In the genomic region with DNA sequence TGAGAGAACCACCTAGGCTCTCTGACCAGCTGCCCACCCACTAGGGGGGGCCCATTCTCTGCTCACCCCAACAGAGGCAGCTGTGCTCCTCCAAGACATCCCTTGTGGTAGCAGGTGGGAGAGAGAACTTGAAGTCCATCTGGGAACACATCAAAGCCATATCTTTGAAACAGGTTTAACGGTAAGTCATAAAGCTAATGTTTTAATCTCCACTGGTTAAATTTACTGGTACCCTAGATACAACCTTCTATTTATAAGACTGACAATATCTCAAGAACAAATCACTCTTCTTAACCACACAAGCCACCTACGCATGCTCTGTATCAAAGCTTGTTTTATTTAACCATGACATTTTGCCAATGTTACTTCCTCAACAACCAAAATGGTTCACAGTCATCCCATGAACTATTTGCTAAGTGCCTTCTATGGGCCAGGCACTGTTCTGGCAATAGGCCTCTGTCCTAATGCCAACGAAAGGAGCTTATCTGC, we compare ENCODE assay signal across 13 cellular contexts. TPM values are rescaled to one million over a fixed set of nuclear protein-coding genes. Genes with fewer than 3 reads are reported as not detected.
DNase-seq lines count a peak whose midpoint lies in the region; ATAC-seq and TF ChIP-seq lines count a peak whose summit lies in the region.
"Had no signal": no experiment of that assay in that cellular context is flagged by ENCODE, and none has a peak within 500 bp of the region (broad histone marks: within the 10 kb centered on the region; RNA-seq: fewer than 3 reads in every experiment).

No MANE protein-coding gene starts in this region.

- H3K27ac ChIP-seq in breast epithelium, result peak overlapping the region; percentile 54 to 60
- H3K27ac ChIP-seq: gastrocnemius medialis, SK-N-MC had no signal

- H3K36me3 ChIP-seq in breast epithelium, result no peaks in the 10 kb centered on the region

- no peak overlapping the region for H3K27ac Mint-ChIP-seq in MCF 10A (ENCODE audit: low read depth, unreplicated experiment)
- H3K27ac Mint-ChIP-seq in activated CD4-positive, alpha-beta memory T cell treated with anti-CD3 and anti-CD28 coated beads, Interleukin-2, amount 10 ng/mL, durations not matched to agents 7 days and 5 days, result peak overlapping the region; percentile 1
- peak overlapping the region in 1 of 2 donors; percentile 91 for H3K27ac Mint-ChIP-seq in stimulated activated naive CD8-positive, alpha-beta T cell treated with anti-CD3 and anti-CD28 coated beads, Interleukin-15, amount 100 ng/mL, for 72 hours
- H3K27ac Mint-ChIP-seq: B cell had no signal

- BruUV-seq in MCF 10A (replicated peaks; lab: Mats Ljungman, UMichigan), result no TSS peak

- ATAC-seq in left ventricle myocardium superior (peak; percentile 70), GM19328 (IDR thresholded peaks at IDR 0.05; ENCODE audit: unreplicated experiment) (no peak)
- peak; percentile 35 for ATAC-seq in stimulated activated naive CD8-positive, alpha-beta T cell treated with anti-CD3 and anti-CD28 coated beads, Interleukin-15, amount 100 ng/mL, for 72 hours
- ATAC-seq: gastrocnemius medialis had no signal

- H3K4me3 ChIP-seq in breast epithelium, result no peak overlapping the region
- H3K4me3 ChIP-seq: gastrocnemius medialis, SK-N-MC had no signal

- TF ChIP-seq CTCF in breast epithelium (IDR thresholded peaks at IDR 0.05), result no peak
- TF ChIP-seq CTCF in MCF 10A (IDR thresholded peaks at IDR 0.05; ENCODE audit: unreplicated experiment), result no peak

- POLR2A ChIA-PET in MCF 10A (lab: Yijun Ruan, JAX), result interaction anchor here (0.8 to 1.2 kb wide), 2 partner anchors 14 to 77 kb away, joined by 3 to 4 read pairs; no protein-coding TSS in a partner anchor
- POLR2A ChIA-PET in activated CD4-positive, alpha-beta memory T cell treated with anti-CD3 and anti-CD28 coated beads, Interleukin-2, amount 10 ng/mL, durations not matched to agents 7 days and 5 days (lab: Charles Lee), result interaction anchor here (0.9 to 2.7 kb wide), 10 partner anchors 10 to 210 kb away, joined by 3 to 24 read pairs (median 4); a partner anchor contains a TSS

- H3K9me3 Mint-ChIP-seq in MCF 10A (ENCODE audit: unreplicated experiment), result no peaks in the 10 kb centered on the region
- no peaks in the 10 kb centered on the region for H3K9me3 Mint-ChIP-seq in activated CD4-positive, alpha-beta memory T cell treated with anti-CD3 and anti-CD28 coated beads, Interleukin-2, amount 10 ng/mL, durations not matched to agents 7 days and 5 days
- H3K9me3 Mint-ChIP-seq in stimulated activated naive CD8-positive, alpha-beta T cell treated with anti-CD3 and anti-CD28 coated beads, Interleukin-15, amount 100 ng/mL, for 72 hours, result peaks cover 9% of the 10 kb centered on the region in 2 donors

- H3K4me3 Mint-ChIP-seq in MCF 10A (ENCODE audit: unreplicated experiment), result no peak overlapping the region
- no peak overlapping the region for H3K4me3 Mint-ChIP-seq in activated CD4-positive, alpha-beta memory T cell treated with anti-CD3 and anti-CD28 coated beads, Interleukin-2, amount 10 ng/mL, durations not matched to agents 7 days and 5 days
- peak overlapping the region in 1 of 2 donors; percentile 14 for H3K4me3 Mint-ChIP-seq in stimulated activated naive CD8-positive, alpha-beta T cell treated with anti-CD3 and anti-CD28 coated beads, Interleukin-15, amount 100 ng/mL, for 72 hours
- H3K4me3 Mint-ChIP-seq: B cell had no signal

- peaks cover 69% of the 10 kb centered on the region for H3K36me3 Mint-ChIP-seq in MCF 10A (ENCODE audit: insufficient read depth, unreplicated experiment)
- peaks cover 78% of the 10 kb centered on the region for H3K36me3 Mint-ChIP-seq in activated CD4-positive, alpha-beta memory T cell treated with anti-CD3 and anti-CD28 coated beads, Interleukin-2, amount 10 ng/mL, durations not matched to agents 7 days and 5 days (ENCODE audit: low read depth)

- H3K27me3 Mint-ChIP-seq in MCF 10A (ENCODE audit: insufficient read depth, unreplicated experiment), result no peaks in the 10 kb centered on the region
- H3K27me3 Mint-ChIP-seq in activated CD4-positive, alpha-beta memory T cell treated with anti-CD3 and anti-CD28 coated beads, Interleukin-2, amount 10 ng/mL, durations not matched to agents 7 days and 5 days, result no peaks in the 10 kb centered on the region
- H3K27me3 Mint-ChIP-seq in stimulated activated naive CD8-positive, alpha-beta T cell treated with anti-CD3 and anti-CD28 coated beads, Interleukin-15, amount 100 ng/mL, for 72 hours, result no peaks in the 10 kb centered on the region
- H3K27me3 Mint-ChIP-seq: B cell had no signal

- peaks cover 0 to 7% of the 10 kb centered on the region in 2 donors for H3K9me3 ChIP-seq in breast epithelium
- H3K9me3 ChIP-seq: gastrocnemius medialis had no signal

- DNase-seq in breast epithelium (ENCODE audit: low spot score in 2 of 2), result no peak
- no peak for DNase-seq in MCF 10A (ENCODE audit: unreplicated experiment)
- no peak for DNase-seq in activated CD4-positive, alpha-beta memory T cell treated with anti-CD3 and anti-CD28 coated beads, Interleukin-2, amount 10 ng/mL, durations not matched to agents 7 days and 5 days
- no peak for DNase-seq in left ventricle myocardium superior
- no peak for DNase-seq in stimulated activated naive CD8-positive, alpha-beta T cell treated with anti-CD3 and anti-CD28 coated beads, Interleukin-15, amount 100 ng/mL, for 72 hours
- DNase-seq in OCI-M1 (lab: John Stamatoyannopoulos, UW), result no peak
- DNase-seq in NCI-H2196 treated with DMSO at 0.1 percent for 48 hours (lab: John Stamatoyannopoulos, UW; ENCODE audit: unreplicated experiment), result no peak
- DNase-seq: gastrocnemius medialis; NCI-H2227 treated with DMSO at 0.1 percent for 48 hours; stimulated activated CD4-positive, alpha-beta T cell treated with anti-CD3 and anti-CD28 coated beads, Interleukin-1b, Interleukin-23, amount 100 ng/mL, for 48 hours had no signal

- H3K4me1 Mint-ChIP-seq in MCF 10A (ENCODE audit: insufficient read depth, unreplicated experiment), result peaks cover 11% of the 10 kb centered on the region
- H3K4me1 Mint-ChIP-seq in activated CD4-positive, alpha-beta memory T cell treated with anti-CD3 and anti-CD28 coated beads, Interleukin-2, amount 10 ng/mL, durations not matched to agents 7 days and 5 days, result peaks cover 55% of the 10 kb centered on the region
- peaks cover 40% of the 10 kb centered on the region for H3K4me1 Mint-ChIP-seq in stimulated activated naive CD8-positive, alpha-beta T cell treated with anti-CD3 and anti-CD28 coated beads, Interleukin-15, amount 100 ng/mL, for 72 hours
- H3K4me1 Mint-ChIP-seq: B cell had no signal

- peaks cover 0 to 13% of the 10 kb centered on the region in 2 donors for H3K4me1 ChIP-seq in breast epithelium

- no peak for TF ChIP-seq POLR2A in breast epithelium (IDR thresholded peaks at IDR 0.05)

- intact Hi-C loops in breast epithelium (cut with DNase I; ENCODE audit: low total_unique reads), result no loop called here
- intact Hi-C loops in MCF 10A (cut with micrococcal nuclease), result no loop called here
- intact Hi-C loops in left ventricle myocardium superior (cut with micrococcal nuclease), result no loop called here

- H3K27me3 ChIP-seq in breast epithelium, result no peaks in the 10 kb centered on the region
- H3K27me3 ChIP-seq: gastrocnemius medialis had no signal

- CTCF ChIA-PET in MCF 10A (lab: Yijun Ruan, JAX), result interaction anchor here (0.6 to 1.4 kb wide), 7 partner anchors 9 to 427 kb away, joined by 3 to 6 read pairs (median 3); a partner anchor contains a TSS
- CTCF ChIA-PET in activated CD4-positive, alpha-beta memory T cell treated with anti-CD3 and anti-CD28 coated beads, Interleukin-2, amount 10 ng/mL, durations not matched to agents 7 days and 5 days (lab: Charles Lee), result interaction anchor here (0.9 to 1.6 kb wide), 5 partner anchors 18 to 148 kb away, joined by 3 to 6 read pairs (median 4); no protein-coding TSS in a partner anchor

RNA-seq across cellular contexts. Expression of a gene that starts 20.4 kb away (rescaled TPM):
- total RNA-seq in breast epithelium (10 to 100 TPM; 34.2 to 64.4 (median 50.8) TPM), MCF 10A (2022) (16.1 and 20.9 TPM in 2 replicates), left ventricle myocardium superior (44.1 TPM)
- 10 to 100 TPM; 34.8 to 39.3 TPM for total RNA-seq in activated CD4-positive, alpha-beta memory T cell treated with anti-CD3 and anti-CD28 coated beads, Interleukin-2, amount 10 ng/mL, durations not matched to agents 7 days and 5 days
